8 cellular contexts compared by ENCODE assay signal in genomic region chr17:45719335-45720071, GRCh38.
DNase-seq lines count a peak whose midpoint lies in the region; FAIRE-seq and TF ChIP-seq lines count a peak whose summit lies in the region.

No MANE protein-coding gene starts in this region.

- H3K27ac ChIP-seq in endothelial cell of umbilical vein (ENCODE audit: insufficient read depth, low read depth, low read length) = no peak overlapping the region
- H3K27ac ChIP-seq in prostate gland = no peak overlapping the region
- H3K27ac ChIP-seq in tibial nerve = no peak overlapping the region

- H3K9ac ChIP-seq in endothelial cell of umbilical vein (replicated peaks; ENCODE audit: extremely low read depth, insufficient read depth, low read length) = no peak overlapping the region

- intact Hi-C loops in endothelial cell of umbilical vein (cut with micrococcal nuclease) = no loop called here
- intact Hi-C loops in prostate gland (cut with DNase I) = no loop called here

- DNase-seq in NCI-H2171 treated with DMSO at 0.1 percent for 48 hours (lab: John Stamatoyannopoulos, UW) (peak; percentile 14), NCI-H2171 (lab: John Stamatoyannopoulos, UW) (no peak), NCI-H226 (peak; percentile 91), endothelial cell of umbilical vein (ENCODE audit: low read depth, low spot score) (no peak), prostate gland (ENCODE audit: low spot score) (peak; percentile 13), NCI-H1105 (lab: John Stamatoyannopoulos, UW) (no peak), GM19238 (ENCODE audit: insufficient read length, low spot score) (no peak), tibial nerve (ENCODE audit: low spot score in 2 of 2) (no peak)

- TF ChIP-seq EP300 in tibial nerve (IDR thresholded peaks at IDR 0.05) = no peak

- H3K36me3 ChIP-seq in endothelial cell of umbilical vein (ENCODE audit: control insufficient read depth in 2 of 2, extremely low read depth in 1 of 2, insufficient read depth in 2 of 2, low read length in 2 of 2) (no peaks in the 10 kb centered on the region), prostate gland (no peaks in the 10 kb centered on the region), tibial nerve (no peaks in the 10 kb centered on the region)

- no TSS peak for BruUV-seq in endothelial cell of umbilical vein (replicated peaks; lab: Mats Ljungman, UMichigan)

- no peak overlapping the region for H3K4me2 ChIP-seq in endothelial cell of umbilical vein (ENCODE audit: insufficient read depth, low read length)

- H3K9me3 ChIP-seq in endothelial cell of umbilical vein (replicated peaks; ENCODE audit: control insufficient read depth, insufficient read depth, low read length) (no peaks in the 10 kb centered on the region), prostate gland (no peaks in the 10 kb centered on the region), tibial nerve (peaks cover 0 to 7% (median 0%) of the 10 kb centered on the region in 4 donors)

- H4K20me1 ChIP-seq in endothelial cell of umbilical vein (replicated peaks; ENCODE audit: control insufficient read depth, extremely low read depth, insufficient read depth, low read length) = no peaks in the 10 kb centered on the region

- no peaks in the 10 kb centered on the region for H3K79me2 ChIP-seq in endothelial cell of umbilical vein (ENCODE audit: control insufficient read depth, insufficient read depth, low read length)

- WGBS in prostate gland = 61% methylated on average over 3 of the region's 3 CpGs
- 64 to 71% methylated on average over 3 of the region's 3 CpGs for WGBS in tibial nerve, 2 donors

- H3K4me3 ChIP-seq in endothelial cell of umbilical vein (replicated peaks in 1 of 3; ENCODE audit: insufficient read depth in 1 of 3, low read depth in 1 of 3, low read length in 3 of 3) = no peak overlapping the region
- H3K4me3 ChIP-seq in prostate gland = no peak overlapping the region
- H3K4me3 ChIP-seq in tibial nerve = no peak overlapping the region

- peaks cover 3 to 22% of the 10 kb centered on the region in 2 experiments for H3K27me3 ChIP-seq in endothelial cell of umbilical vein (ENCODE audit: control insufficient read depth in 2 of 2, insufficient read depth in 2 of 2, low read length in 2 of 2)
- peaks cover 3% of the 10 kb centered on the region for H3K27me3 ChIP-seq in prostate gland (replicated peaks; ENCODE audit: insufficient read depth)
- H3K27me3 ChIP-seq in tibial nerve = peaks cover 0 to 32% of the 10 kb centered on the region in 2 donors

- POLR2A ChIA-PET in endothelial cell of umbilical vein (lab: Charles Lee) = no interaction called here

- CTCF ChIA-PET in endothelial cell of umbilical vein (lab: Charles Lee) = interaction anchor here (0.8 to 1.3 kb wide), 7 partner anchors 8 to 112 kb away, joined by 3 to 4 read pairs (median 3); no protein-coding TSS in a partner anchor

- no peaks in the 10 kb centered on the region for H3K4me1 ChIP-seq in endothelial cell of umbilical vein (ENCODE audit: control insufficient read depth, extremely low read depth, insufficient read depth, low read length)
- no peaks in the 10 kb centered on the region for H3K4me1 ChIP-seq in prostate gland (replicated peaks)
- no peaks in the 10 kb centered on the region for H3K4me1 ChIP-seq in tibial nerve

- H2AFZ ChIP-seq in endothelial cell of umbilical vein (ENCODE audit: low read depth, low read length) = no peak overlapping the region

- no peaks in the 10 kb centered on the region for H3K9me1 ChIP-seq in endothelial cell of umbilical vein (replicated peaks; ENCODE audit: control insufficient read depth, extremely low read depth, insufficient read depth, low read length)

- FAIRE-seq in endothelial cell of umbilical vein (lab: Jason Lieb, UNC) = no peak

- TF ChIP-seq CTCF in endothelial cell of umbilical vein (IDR thresholded peaks at IDR 0.05; ENCODE audit: extremely low read depth in 1 of 2, insufficient read depth in 1 of 2, low read depth in 1 of 2, low read length in 2 of 2) (peak; percentile 7 to 8), prostate gland (IDR thresholded peaks at IDR 0.05) (peak in 1 of 4 experiments; percentile 66), tibial nerve (IDR thresholded peaks at IDR 0.05) (peak in 1 of 5 experiments; percentile 20)

- TF ChIP-seq POLR2A in endothelial cell of umbilical vein (IDR thresholded peaks at IDR 0.05; ENCODE audit: low read depth, low read length) (no peak), prostate gland (IDR thresholded peaks at IDR 0.05) (no peak), tibial nerve (IDR thresholded peaks at IDR 0.05) (no peak)

- dilution Hi-C loops in endothelial cell of umbilical vein (cut with MboI; ENCODE audit: extremely low pct_ligation_motif_present, low sequenced_read_pairs) = no loop called here

TF ChIP-seq in endothelial cell of umbilical vein, 7 proteins besides CTCF, POLR2A, EP300 and RAD21:
- TF ChIP-seq GATA2 (IDR thresholded peaks at IDR 0.05; ENCODE audit: insufficient read depth, insufficient read length, low read depth, low read length) (no peak), MYC (IDR thresholded peaks at IDR 0.05; ENCODE audit: low read depth, low read length) (no peak), JUN (IDR thresholded peaks at IDR 0.05; ENCODE audit: borderline replicate concordance, insufficient read depth, insufficient read length, low read depth) (no peak), FOS (IDR thresholded peaks at IDR 0.05; ENCODE audit: borderline replicate concordance, insufficient read depth, low read length) (no peak), MAX (IDR thresholded peaks at IDR 0.05; ENCODE audit: insufficient read depth, insufficient read length) (no peak), POLR2AphosphoS5 (IDR thresholded peaks at IDR 0.05; ENCODE audit: insufficient read depth, low read depth, low read length) (no peak)

Comparison
In these comparisons a context has a peak if more than half of its experiments do, and no peak if none do; other contexts are left out.
1. DNase-seq: peak in NCI-H2171 treated with DMSO at 0.1 percent for 48 hours (single experiment), NCI-H226 (single experiment) and prostate gland (single experiment); none in NCI-H2171 (single experiment), endothelial cell of umbilical vein (single experiment), NCI-H1105 (single experiment), GM19238 (single experiment) and tibial nerve (0 of 2).